ENCODE assay signal across 8 cellular contexts in genomic region chr3:123961508-123961856, GRCh38. TPM values are rescaled to one million over a fixed set of nuclear protein-coding genes. Genes with fewer than 3 reads are reported as not detected.
DNase-seq lines count a peak whose midpoint lies in the region; ATAC-seq and TF ChIP-seq lines count a peak whose summit lies in the region.

No MANE protein-coding gene starts in this region.

- H3K79me2 ChIP-seq in mammary epithelial cell (ENCODE audit: insufficient read depth, low read length): peaks cover 26% of the 10 kb centered on the region

- no peak for TF ChIP-seq CTCF in mammary epithelial cell (conservative IDR thresholded peaks at IDR 0.05 in 1 of 2, IDR thresholded peaks at IDR 0.05 in 1 of 2; ENCODE audit: extremely low read depth in 1 of 2, insufficient read depth in 1 of 2, low read depth in 1 of 2, low read length in 2 of 2)

- no peaks in the 10 kb centered on the region for H4K20me1 ChIP-seq in mammary epithelial cell (ENCODE audit: insufficient read depth, low read length)

- H3K36me3 ChIP-seq in mammary epithelial cell (ENCODE audit: insufficient read depth, low read length): peaks cover 1% of the 10 kb centered on the region
- no peaks in the 10 kb centered on the region for H3K36me3 ChIP-seq in mucosa of rectum (ENCODE audit: control insufficient read depth in 2 of 2, insufficient read depth in 2 of 2, low read length in 2 of 2)
- H3K36me3 ChIP-seq in aorta (ENCODE audit: control insufficient read depth in 1 of 2, insufficient read depth in 2 of 2, low read length in 1 of 2): no peaks in the 10 kb centered on the region

- H3K9ac ChIP-seq in mammary epithelial cell (ENCODE audit: insufficient read depth, low read length) (no peak overlapping the region), mucosa of rectum (ENCODE audit: low read depth in 1 of 2, low read length in 2 of 2) (peak overlapping the region; percentile 61 to 98)

- H3K9me3 ChIP-seq in mammary epithelial cell (replicated peaks; ENCODE audit: insufficient read depth, low read length) (no peaks in the 10 kb centered on the region), mucosa of rectum (ENCODE audit: control insufficient read depth in 2 of 2, low read length in 2 of 2) (no peaks in the 10 kb centered on the region), aorta (ENCODE audit: control insufficient read depth, low read length) (no peaks in the 10 kb centered on the region)

- H3K4me1 ChIP-seq in mammary epithelial cell (ENCODE audit: insufficient read depth, low read length) (peaks cover 6% of the 10 kb centered on the region), mucosa of rectum (ENCODE audit: control insufficient read depth in 2 of 2, insufficient read depth in 2 of 2, low read length in 2 of 2) (peaks cover 0 to 10% of the 10 kb centered on the region in 2 donors), aorta (ENCODE audit: control insufficient read depth in 1 of 2, insufficient read depth in 2 of 2, low read length in 2 of 2) (no peaks in the 10 kb centered on the region)

- dilution Hi-C loops in mammary epithelial cell (cut with HindIII; ENCODE audit: low sequenced_read_pairs): no loop called here

- 6% methylated on average over 9 of the region's 15 CpGs for WGBS in mammary epithelial cell (ENCODE audit: low coverage, missing lambda C conversion rate)
- 2 to 3% methylated on average over 15 of the region's 15 CpGs for WGBS in aorta, 2 donors

- no peak for ATAC-seq in stimulated activated naive CD8-positive, alpha-beta T cell treated with anti-CD3 and anti-CD28 coated beads, Interleukin-15, Interleukin-2, amounts not matched to agents 100 U/mL and 50 U/mL, for 24 hours
- ATAC-seq in aorta (ENCODE audit: low FRiP score) (no peak), HG03565 (IDR thresholded peaks at IDR 0.05; ENCODE audit: unreplicated experiment) (no peak)

- DNase-seq in stimulated activated naive CD8-positive, alpha-beta T cell treated with anti-CD3 and anti-CD28 coated beads, Interleukin-15, Interleukin-2, amounts not matched to agents 100 U/mL and 50 U/mL, for 24 hours: no peak
- DNase-seq in mammary epithelial cell: no peak
- DNase-seq in aorta: no peak
- DNase-seq in stimulated activated CD4-positive, alpha-beta T cell treated with anti-CD3 and anti-CD28 coated beads, Interleukin-15, amount 100 ng/mL, for 24 hours: no peak
- DNase-seq in DMS 273 treated with DMSO at 0.1 percent for 48 hours (lab: John Stamatoyannopoulos, UW): no peak

- H2AFZ ChIP-seq in mammary epithelial cell (ENCODE audit: low read depth, low read length): peak overlapping the region; percentile 99

- intact Hi-C loops in mammary epithelial cell (cut with micrococcal nuclease): loop anchor here (5.0 to 10.0 kb wide), 2 partner anchors 167 to 229 kb away; no protein-coding TSS in a partner anchor
- intact Hi-C loops in aorta (cut with DNase I): no loop called here

- no peaks in the 10 kb centered on the region for H3K9me3 Mint-ChIP-seq in stimulated activated naive CD8-positive, alpha-beta T cell treated with anti-CD3 and anti-CD28 coated beads, Interleukin-15, Interleukin-2, amounts not matched to agents 100 ng/mL and 50 ng/mL, for 24 hours

- peak overlapping the region; percentile 90 for H3K27ac Mint-ChIP-seq in stimulated activated naive CD8-positive, alpha-beta T cell treated with anti-CD3 and anti-CD28 coated beads, Interleukin-15, Interleukin-2, amounts not matched to agents 100 ng/mL and 50 ng/mL, for 24 hours

- peaks cover 25% of the 10 kb centered on the region for H3K4me1 Mint-ChIP-seq in stimulated activated naive CD8-positive, alpha-beta T cell treated with anti-CD3 and anti-CD28 coated beads, Interleukin-15, Interleukin-2, amounts not matched to agents 100 ng/mL and 50 ng/mL, for 24 hours (ENCODE audit: low read depth)

- peaks cover 12% of the 10 kb centered on the region for H3K27me3 Mint-ChIP-seq in stimulated activated naive CD8-positive, alpha-beta T cell treated with anti-CD3 and anti-CD28 coated beads, Interleukin-15, Interleukin-2, amounts not matched to agents 100 ng/mL and 50 ng/mL, for 24 hours

- H3K4me2 ChIP-seq in mammary epithelial cell (ENCODE audit: insufficient read depth, low read depth, low read length): peak overlapping the region; percentile 84

- H3K27me3 ChIP-seq in mammary epithelial cell (ENCODE audit: insufficient read depth, low read length): no peaks in the 10 kb centered on the region
- H3K27me3 ChIP-seq in mucosa of rectum (ENCODE audit: control insufficient read depth in 2 of 2, insufficient read depth in 2 of 2, low read length in 2 of 2): no peaks in the 10 kb centered on the region
- H3K27me3 ChIP-seq in aorta (ENCODE audit: control insufficient read depth in 1 of 2, insufficient read depth in 2 of 2, low read length in 1 of 2): no peaks in the 10 kb centered on the region

- CTCF ChIA-PET in mammary epithelial cell (lab: Charles Lee; ENCODE audit: low non-redundant PET): interaction anchor here (0.6 to 0.7 kb wide), 2 partner anchors 80 to 309 kb away, joined by 6 to 13 read pairs; no protein-coding TSS in a partner anchor

- no peak overlapping the region for H3K27ac ChIP-seq in mammary epithelial cell (ENCODE audit: insufficient read depth, low read depth, low read length)
- H3K27ac ChIP-seq in mucosa of rectum (ENCODE audit: low read depth in 2 of 2, low read length in 2 of 2): peak overlapping the region; percentile 90 to 94
- H3K27ac ChIP-seq in aorta (ENCODE audit: low read depth in 1 of 2, low read length in 2 of 2): peak overlapping the region in 1 of 2 donors; percentile 14

- no TSS peak for BruUV-seq in mammary epithelial cell (replicated peaks; lab: Mats Ljungman, UMichigan)

- H3K4me3 Mint-ChIP-seq in stimulated activated naive CD8-positive, alpha-beta T cell treated with anti-CD3 and anti-CD28 coated beads, Interleukin-15, Interleukin-2, amounts not matched to agents 100 ng/mL and 50 ng/mL, for 24 hours: peak overlapping the region; percentile 90

- in situ Hi-C loops in mammary epithelial cell (cut with MboI; ENCODE audit: low sequenced_read_pairs in 2 of 2): no loop called here

- H3K36me3 Mint-ChIP-seq in stimulated activated naive CD8-positive, alpha-beta T cell treated with anti-CD3 and anti-CD28 coated beads, Interleukin-15, Interleukin-2, amounts not matched to agents 100 ng/mL and 50 ng/mL, for 24 hours (ENCODE audit: low read depth): peaks cover 13% of the 10 kb centered on the region

- H3K4me3 ChIP-seq in mammary epithelial cell (replicated peaks in 1 of 3; ENCODE audit: insufficient read depth in 1 of 3, low read depth in 2 of 3, low read length in 3 of 3) (peak overlapping the region; percentile 83 to 91 (median 84)), mucosa of rectum (ENCODE audit: low read length in 2 of 2) (peak overlapping the region; percentile 98 to 99), aorta (ENCODE audit: low read length in 2 of 2) (peak overlapping the region; percentile 75 to 81)

RNA-seq across cellular contexts. Expression of gene CCDC14, which starts 0.5 kb away (rescaled TPM):
- total RNA-seq in mammary epithelial cell (10 to 100 TPM; 34.1 to 39.7 TPM), aorta (10 to 100 TPM; 40.5 to 55.5 TPM)
- polyA plus RNA-seq in mammary epithelial cell (28.5 TPM), aorta (10 to 100 TPM in 1 of 2 donors, 1 to 10 TPM in 1; 9.1 to 44.6 TPM)
- polyA minus RNA-seq in mammary epithelial cell: 7.5 TPM

RNA-seq across cellular contexts. Expression of gene ROPN1, which starts 30.4 kb away (rescaled TPM):
- under 1 TPM; 0.33 to 0.92 TPM for total RNA-seq in mammary epithelial cell
- polyA plus RNA-seq in mammary epithelial cell: 1.7 TPM
- not detected for polyA minus RNA-seq in mammary epithelial cell
- not detected for total RNA-seq in aorta
- not detected for polyA plus RNA-seq in aorta
